Comparison of ENCODE assay signal across 10 cellular contexts in the genomic region with DNA sequence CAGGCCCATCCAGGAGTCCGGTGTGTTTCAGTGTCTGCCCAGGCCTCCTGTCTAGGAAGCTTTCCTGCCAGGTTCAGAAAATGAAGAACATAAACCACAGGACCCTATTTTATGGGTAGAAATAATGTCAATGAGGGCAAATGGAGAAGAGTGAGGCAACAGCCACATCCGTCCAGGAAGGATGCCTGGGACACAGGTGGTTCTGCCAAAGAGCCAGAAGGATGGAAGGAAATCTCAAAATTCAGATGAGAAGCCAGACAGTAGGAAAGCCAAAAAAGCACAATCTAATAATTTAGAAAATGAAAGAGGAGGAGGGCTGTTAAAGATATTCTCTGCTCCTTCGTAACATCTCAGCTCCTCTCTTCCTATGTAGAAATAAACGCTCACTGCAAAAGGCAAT.
A peak's percentile ranks its signal among the peaks of the same experiment; 100 is the strongest.
DNase-seq lines count a peak whose midpoint lies in the region; ATAC-seq and TF ChIP-seq lines count a peak whose summit lies in the region.
"Had no signal": no experiment of that assay in that cellular context is flagged by ENCODE, and none has a peak within 500 bp of the region (broad histone marks: within the 10 kb centered on the region; RNA-seq: fewer than 3 reads in every experiment).

No MANE protein-coding gene starts in this region.

- DNase-seq in heart right ventricle, result no peak
- no peak for DNase-seq in left ventricle myocardium superior
- DNase-seq in immature natural killer cell, result no peak
- DNase-seq in uterus, result no peak
- no peak for DNase-seq in body of pancreas
- DNase-seq in NCI-H1436 (lab: John Stamatoyannopoulos, UW), result no peak
- no peak for DNase-seq in transverse colon
- DNase-seq: NCI-H1436 treated with DMSO at 0.1 percent for 48 hours had no signal

- no peak for TF ChIP-seq CTCF in heart right ventricle (IDR thresholded peaks at IDR 0.05)
- TF ChIP-seq CTCF in uterus (IDR thresholded peaks at IDR 0.05), result no peak
- TF ChIP-seq CTCF in body of pancreas (IDR thresholded peaks at IDR 0.05), result no peak
- TF ChIP-seq CTCF in transverse colon (IDR thresholded peaks at IDR 0.05), result no peak

- no peaks in the 10 kb centered on the region for H3K36me3 ChIP-seq in heart right ventricle
- H3K36me3 ChIP-seq in uterus, result no peaks in the 10 kb centered on the region
- no peaks in the 10 kb centered on the region for H3K36me3 ChIP-seq in body of pancreas (replicated peaks in 1 of 2; ENCODE audit: insufficient read depth in 1 of 2, low read depth in 2 of 2)
- H3K36me3 ChIP-seq in transverse colon, result no peaks in the 10 kb centered on the region
- H3K36me3 ChIP-seq: tibial nerve had no signal

- TF ChIP-seq POLR2A in uterus (IDR thresholded peaks at IDR 0.05) (no peak), body of pancreas (IDR thresholded peaks at IDR 0.05) (no peak), transverse colon (IDR thresholded peaks at IDR 0.05) (no peak)

- intact Hi-C loops in heart right ventricle (cut with DNase I), result loop anchor here in 7 of 10 donors (5.0 to 10.0 kb wide), 4 partner anchors 93 to 325 kb away; a partner anchor contains a TSS
- intact Hi-C loops in left ventricle myocardium superior (cut with micrococcal nuclease), result no loop called here
- intact Hi-C loops in uterus (cut with DNase I; ENCODE audit: low total_unique reads), result no loop called here
- intact Hi-C loops in body of pancreas (cut with DNase I), result loop anchor here (10.0 kb wide), 1 partner anchor 335 kb away; no protein-coding TSS in a partner anchor
- intact Hi-C loops in transverse colon (cut with DNase I; ENCODE audit: low total_unique reads), result no loop called here

- peaks cover 20% of the 10 kb centered on the region for H3K36me3 Mint-ChIP-seq in activated T-helper 17 cell treated with anti-CD3 and anti-CD28 coated beads, Interleukin-2, amount 50 U/mL, for 72 hours (ENCODE audit: low read depth)
- peaks cover 5 to 6% (median 6%) of the 10 kb centered on the region in 3 donors for H3K36me3 Mint-ChIP-seq in immature natural killer cell

- H3K9me3 ChIP-seq in heart right ventricle, result peaks cover 0 to 8% (median 1%) of the 10 kb centered on the region in 11 donors
- no peaks in the 10 kb centered on the region for H3K9me3 ChIP-seq in uterus
- H3K9me3 ChIP-seq in body of pancreas, result no peaks in the 10 kb centered on the region
- no peaks in the 10 kb centered on the region for H3K9me3 ChIP-seq in transverse colon

- TF ChIP-seq EP300 in transverse colon (IDR thresholded peaks at IDR 0.05; ENCODE audit: low read depth), result no peak

- H3K27ac ChIP-seq in heart right ventricle (peak overlapping the region in 9 of 10 donors; percentile 30 to 89 (median 84)), uterus (peak overlapping the region; percentile 57 to 59), body of pancreas (no peak overlapping the region), transverse colon (peak overlapping the region in 1 of 4 donors; percentile 44)

- H3K4me1 Mint-ChIP-seq in activated T-helper 17 cell treated with anti-CD3 and anti-CD28 coated beads, Interleukin-2, amount 50 U/mL, for 72 hours, result peaks cover 43% of the 10 kb centered on the region
- peaks cover 38 to 43% of the 10 kb centered on the region in 2 donors for H3K4me1 Mint-ChIP-seq in immature natural killer cell

- H3K9me3 Mint-ChIP-seq in activated T-helper 17 cell treated with anti-CD3 and anti-CD28 coated beads, Interleukin-2, amount 50 U/mL, for 72 hours, result peaks cover 5% of the 10 kb centered on the region
- H3K9me3 Mint-ChIP-seq in immature natural killer cell, result peaks cover 0 to 3% (median 0%) of the 10 kb centered on the region in 6 donors

- H3K4me3 Mint-ChIP-seq in activated T-helper 17 cell treated with anti-CD3 and anti-CD28 coated beads, Interleukin-2, amount 50 U/mL, for 72 hours, result peak overlapping the region; percentile 75
- peak overlapping the region; percentile 36 to 87 (median 70) for H3K4me3 Mint-ChIP-seq in immature natural killer cell

- no peaks in the 10 kb centered on the region for H3K27me3 ChIP-seq in heart right ventricle
- no peaks in the 10 kb centered on the region for H3K27me3 ChIP-seq in uterus
- no peaks in the 10 kb centered on the region for H3K27me3 ChIP-seq in body of pancreas
- H3K27me3 ChIP-seq in transverse colon, result no peaks in the 10 kb centered on the region
- H3K27me3 ChIP-seq: tibial nerve had no signal

- H3K27me3 Mint-ChIP-seq in activated T-helper 17 cell treated with anti-CD3 and anti-CD28 coated beads, Interleukin-2, amount 50 U/mL, for 72 hours, result no peaks in the 10 kb centered on the region
- peaks cover 6 to 12% (median 7%) of the 10 kb centered on the region in 3 donors for H3K27me3 Mint-ChIP-seq in immature natural killer cell (ENCODE audit: low read depth in 3 of 3)

- ATAC-seq in heart right ventricle (no peak), left ventricle myocardium superior (no peak), body of pancreas (no peak)
- ATAC-seq in activated T-helper 17 cell treated with anti-CD3 and anti-CD28 coated beads, Interleukin-2, amount 50 U/mL, for 72 hours (replicated peaks), result no peak

- H3K4me1 ChIP-seq in heart right ventricle (peaks cover 10 to 43% (median 36%) of the 10 kb centered on the region in 9 donors), uterus (peaks cover 0 to 5% of the 10 kb centered on the region in 2 donors), body of pancreas (peaks cover 9% of the 10 kb centered on the region), transverse colon (peaks cover 8 to 22% (median 13%) of the 10 kb centered on the region in 4 donors)

- peak overlapping the region; percentile 93 for H3K27ac Mint-ChIP-seq in activated T-helper 17 cell treated with anti-CD3 and anti-CD28 coated beads, Interleukin-2, amount 50 U/mL, for 72 hours
- peak overlapping the region; percentile 55 to 90 (median 80) for H3K27ac Mint-ChIP-seq in immature natural killer cell

- in situ Hi-C loops in transverse colon (cut with MboI; ENCODE audit: low pct_ligation_motif_present in 1 of 4, low pct_unique_long_range_greater_than_20kb in 1 of 4, low sequenced_read_pairs in 3 of 4), result no loop called here

- WGBS in heart right ventricle, 2 donors, result 65 to 72% methylated on average over 4 of the region's 4 CpGs
- 73 to 82% methylated on average over 4 of the region's 4 CpGs for WGBS in body of pancreas, 2 donors
- 73 to 80% methylated on average over 2 to 4 of the region's 4 CpGs for WGBS in transverse colon (ENCODE audit: low coverage in 1 of 2), 2 donors

- H3K4me3 ChIP-seq in heart right ventricle (peak overlapping the region in 1 of 10 donors; percentile 0), uterus (no peak overlapping the region), body of pancreas (no peak overlapping the region), transverse colon (no peak overlapping the region)

Comparison
In these comparisons a context has a peak if more than half of its experiments do, and no peak if none do; other contexts are left out.
1. intact Hi-C loops: an anchor here in heart right ventricle (5.0 to 10.0 kb wide) and body of pancreas (10.0 kb wide); none called in left ventricle myocardium superior, uterus and transverse colon.
2. H3K27ac ChIP-seq: peak in heart right ventricle (9 of 10) and uterus (2 of 2); none in body of pancreas (0 of 4).